In the genomic region with DNA sequence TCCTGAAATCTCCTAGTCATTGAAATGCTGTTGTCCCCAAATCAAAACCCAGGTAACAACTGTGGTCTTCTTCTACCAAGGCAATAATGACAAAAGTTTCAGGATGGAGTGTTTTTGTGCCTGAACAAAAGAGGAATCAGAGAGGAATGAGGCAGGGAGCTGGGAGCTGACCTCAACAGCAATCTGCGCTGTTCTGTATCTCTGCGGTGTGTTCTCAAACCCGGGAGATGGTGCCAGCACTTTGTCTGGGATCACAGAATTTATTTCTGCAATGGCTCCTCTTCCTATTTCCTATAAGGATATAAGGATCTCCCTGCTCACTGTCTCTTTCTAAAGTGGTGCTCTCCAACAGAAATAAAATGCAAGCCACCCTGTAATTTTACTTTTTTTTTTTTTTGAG, we compare ENCODE assay signal across 10 cellular contexts. TPM values are rescaled to one million over a fixed set of nuclear protein-coding genes. Genes with fewer than 3 reads are reported as not detected.
DNase-seq lines count a peak whose midpoint lies in the region; ATAC-seq and TF ChIP-seq lines count a peak whose summit lies in the region.
"Had no signal": no experiment of that assay in that cellular context is flagged by ENCODE, and none has a peak within 500 bp of the region (broad histone marks: within the 10 kb centered on the region; RNA-seq: fewer than 3 reads in every experiment).

No MANE protein-coding gene starts in this region.

- H3K79me2 ChIP-seq in trophoblast cell (ENCODE audit: control insufficient read depth, insufficient read depth, low read length, poor library complexity) = no peaks in the 10 kb centered on the region

- no peak overlapping the region for H2AK5ac ChIP-seq in trophoblast cell (ENCODE audit: low read length)

- no peak overlapping the region for H4K12ac ChIP-seq in trophoblast cell (ENCODE audit: low read depth, low read length)

- H2AFZ ChIP-seq in trophoblast cell (ENCODE audit: insufficient read depth, low read length, poor library complexity) = no peak overlapping the region

- H3K9me3 ChIP-seq in trophoblast cell (ENCODE audit: insufficient read depth, low read depth, low read length) = no peaks in the 10 kb centered on the region

- H3K79me1 ChIP-seq in trophoblast cell (ENCODE audit: low read length) = no peaks in the 10 kb centered on the region

- no peak overlapping the region for H4K91ac ChIP-seq in trophoblast cell (ENCODE audit: low read depth, low read length)

- peak overlapping the region; percentile 74 for H3K4me2 ChIP-seq in trophoblast cell (ENCODE audit: low read length)

- H4K8ac ChIP-seq in trophoblast cell (ENCODE audit: low read depth, low read length) = no peak overlapping the region

- WGBS in trophoblast cell (ENCODE audit: extremely low coverage, insufficient coverage, insufficient read length) = no CpG with 5 or more reads among the region's 3 CpGs

- no peaks in the 10 kb centered on the region for H3K4me1 ChIP-seq in trophoblast cell (ENCODE audit: control insufficient read depth in 1 of 2, insufficient read depth in 2 of 2, low read length in 2 of 2)

- H2BK12ac ChIP-seq in trophoblast cell (ENCODE audit: low read length) = no peak overlapping the region

- H3K27me3 ChIP-seq in trophoblast cell (ENCODE audit: insufficient read depth, low read length) = no peaks in the 10 kb centered on the region

- no peak for TF ChIP-seq CTCF in fibroblast of pulmonary artery (IDR thresholded peaks at IDR 0.05; ENCODE audit: low read length, missing control alignments)

- H3K9ac ChIP-seq in trophoblast cell (ENCODE audit: low read length) = no peak overlapping the region

- H3K18ac ChIP-seq in trophoblast cell (ENCODE audit: low read length) = no peak overlapping the region

- H3K14ac ChIP-seq in trophoblast cell (ENCODE audit: low read length) = no peak overlapping the region

- peak overlapping the region; percentile 67 for H3K4me3 ChIP-seq in fibroblast of pulmonary artery (replicated peaks; ENCODE audit: low read depth, low read length)
- H3K4me3 ChIP-seq in trophoblast cell (ENCODE audit: low read depth, low read length) = no peak overlapping the region

- no peaks in the 10 kb centered on the region for H3K36me3 ChIP-seq in trophoblast cell (ENCODE audit: control insufficient read depth in 1 of 2, insufficient read depth in 2 of 2, low read length in 2 of 2)

- DNase-seq in AG20443 (ENCODE audit: low spot score) (peak; percentile 34), RPMI7951 (ENCODE audit: low read depth) (peak; percentile 9), fibroblast of pulmonary artery (ENCODE audit: low read depth) (no peak), trophoblast cell (no peak), KG1 (lab: John Stamatoyannopoulos, UW) (no peak), HK-2 (ENCODE audit: unreplicated experiment) (no peak)
- DNase-seq in stimulated activated CD4-positive, alpha-beta T cell treated with anti-CD3 and anti-CD28 coated beads, Interleukin-12 subunit alpha, Interleukin-12 subunit beta, amount 100 ng/mL, for 4 hours = no peak
- DNase-seq: activated CD4-positive, alpha-beta memory T cell treated with anti-CD3 and anti-CD28 coated beads, Interleukin-2, amount 10 ng/mL, durations not matched to agents 7 days and 5 days; OCI-M1 had no signal

- H2BK120ac ChIP-seq in trophoblast cell (ENCODE audit: insufficient read depth, low read length, poor library complexity) = no peak overlapping the region

- no peak overlapping the region for H3K4ac ChIP-seq in trophoblast cell (ENCODE audit: low read depth, low read length)

- no peak overlapping the region for H3K27ac ChIP-seq in trophoblast cell (ENCODE audit: low read depth, low read length)

- no peak for ATAC-seq in HG02870 (IDR thresholded peaks at IDR 0.05; ENCODE audit: unreplicated experiment)

- no peak overlapping the region for H3K23ac ChIP-seq in trophoblast cell (ENCODE audit: low read length)

- H2BK5ac ChIP-seq in trophoblast cell (ENCODE audit: low read depth, low read length, poor library complexity) = no peak overlapping the region

RNA-seq across cellular contexts. Expression of gene GLT8D2, which starts 0.4 kb away (rescaled TPM):
- total RNA-seq in RPMI7951 (2014; rRNA removed; shearing (Covaris generic)) = 10.4 and 14.8 TPM in 2 replicates
- 1.3 and 1.5 TPM in 2 replicates for polyA plus RNA-seq in trophoblast cell (2013)
- total RNA-seq: activated CD4-positive, alpha-beta memory T cell treated with anti-CD3 and anti-CD28 coated beads, Interleukin-2, amount 10 ng/mL, durations not matched to agents 7 days and 5 days had no signal

RNA-seq across cellular contexts. Expression of gene HCFC2, which starts 13.9 kb away (rescaled TPM):
- total RNA-seq in RPMI7951 (2014; rRNA removed; shearing (Covaris generic)) = 10.7 and 17.3 TPM in 2 replicates
- 4.9 and 5.3 TPM in 2 replicates for polyA plus RNA-seq in trophoblast cell (2013)

Comparison
In these comparisons a context has a peak if more than half of its experiments do, and no peak if none do; other contexts are left out.
1. DNase-seq: peak in AG20443 (single experiment) and RPMI7951 (single experiment); none in fibroblast of pulmonary artery (single experiment), trophoblast cell (0 of 2), KG1 (single experiment), HK-2 (single experiment) and stimulated activated CD4-positive, alpha-beta T cell treated with anti-CD3 and anti-CD28 coated beads, Interleukin-12 subunit alpha, Interleukin-12 subunit beta, amount 100 ng/mL, for 4 hours (single experiment).